In the genomic region with DNA sequence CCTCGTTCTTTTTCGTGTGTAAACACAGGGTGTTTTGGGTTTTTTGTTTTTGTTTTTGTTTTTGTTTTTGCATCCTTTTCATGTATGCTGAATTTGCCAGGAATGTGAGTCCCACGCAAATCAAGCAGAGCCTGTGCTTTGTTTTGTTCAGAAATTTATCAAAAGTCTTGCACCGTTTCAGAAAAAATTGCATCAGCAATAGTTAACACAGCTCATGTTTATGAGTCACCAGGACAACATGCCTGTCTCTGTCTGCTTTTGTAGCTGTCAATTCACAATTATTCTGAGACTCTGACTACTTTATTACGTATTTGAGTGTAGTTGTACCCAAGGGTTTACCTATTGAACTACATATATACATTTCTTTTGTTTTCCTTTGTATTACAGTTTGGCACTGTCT, we compare ENCODE assay signal across 16 cellular contexts. TPM values are rescaled to one million over a fixed set of nuclear protein-coding genes. Genes with fewer than 3 reads are reported as not detected.
DNase-seq lines count a peak whose midpoint lies in the region; ATAC-seq, FAIRE-seq and TF ChIP-seq lines count a peak whose summit lies in the region.
"Had no signal": no experiment of that assay in that cellular context is flagged by ENCODE, and none has a peak within 500 bp of the region (broad histone marks: within the 10 kb centered on the region; RNA-seq: fewer than 3 reads in every experiment).

No MANE protein-coding gene starts in this region.

- H3K9me3 ChIP-seq in osteoblast (ENCODE audit: low read depth, low read length): no peaks in the 10 kb centered on the region
- H3K9me3 ChIP-seq in heart right ventricle: no peaks in the 10 kb centered on the region
- H3K9me3 ChIP-seq: ascending aorta, lower lobe of right lung had no signal

- ATAC-seq in heart right ventricle: no peak
- ATAC-seq: lower lobe of right lung had no signal

- H4K20me1 ChIP-seq in osteoblast (ENCODE audit: insufficient read depth, low read length): no peaks in the 10 kb centered on the region

- H3K79me2 ChIP-seq in osteoblast (ENCODE audit: insufficient read depth, low read length): peaks cover 19% of the 10 kb centered on the region
- H3K79me2 ChIP-seq: parathyroid adenoma had no signal

- peaks cover 4% of the 10 kb centered on the region for H3K36me3 ChIP-seq in bronchial epithelial cell (ENCODE audit: control insufficient read depth, insufficient read depth, low read length)
- H3K36me3 ChIP-seq in osteoblast (ENCODE audit: insufficient read depth, low read length): peaks cover 77% of the 10 kb centered on the region
- H3K36me3 ChIP-seq in heart right ventricle: peaks cover 0 to 48% (median 0%) of the 10 kb centered on the region in 9 donors
- H3K36me3 ChIP-seq: ascending aorta, lower lobe of right lung had no signal

- no peak for FAIRE-seq in bronchial epithelial cell (lab: Jason Lieb, UNC)
- FAIRE-seq: frontal cortex had no signal

- POLR2A ChIA-PET in activated CD4-positive, alpha-beta memory T cell treated with anti-CD3 and anti-CD28 coated beads for 36 hours (lab: Charles Lee): no interaction called here
- POLR2A ChIA-PET in activated CD4-positive, alpha-beta memory T cell treated with anti-CD3 and anti-CD28 coated beads, Interleukin-2, amount 10 ng/mL, durations not matched to agents 7 days and 5 days (lab: Charles Lee): interaction anchor here (0.7 kb wide), 1 partner anchor 26 kb away, joined by 4 read pairs; no protein-coding TSS in a partner anchor

- H3K27me3 ChIP-seq in bronchial epithelial cell (ENCODE audit: control insufficient read depth, insufficient read depth, low read length) (no peaks in the 10 kb centered on the region), osteoblast (ENCODE audit: insufficient read depth, low read length) (no peaks in the 10 kb centered on the region), heart right ventricle (no peaks in the 10 kb centered on the region)
- H3K27me3 ChIP-seq: ascending aorta had no signal

- H3K27ac ChIP-seq in osteoblast (ENCODE audit: low read depth, low read length): peak overlapping the region; percentile 10
- H3K27ac ChIP-seq in heart right ventricle: no peak overlapping the region
- H3K27ac ChIP-seq: ascending aorta, HL-60, lower lobe of right lung, parathyroid adenoma had no signal

- H3K36me3 Mint-ChIP-seq in activated CD4-positive, alpha-beta memory T cell treated with anti-CD3 and anti-CD28 coated beads for 36 hours: no peaks in the 10 kb centered on the region
- no peaks in the 10 kb centered on the region for H3K36me3 Mint-ChIP-seq in activated CD4-positive, alpha-beta memory T cell treated with anti-CD3 and anti-CD28 coated beads, Interleukin-2, amount 10 ng/mL, durations not matched to agents 7 days and 5 days (ENCODE audit: low read depth)

- no peak overlapping the region for H3K4me3 ChIP-seq in bronchial epithelial cell (ENCODE audit: low read depth, low read length)
- no peak overlapping the region for H3K4me3 ChIP-seq in osteoblast (ENCODE audit: insufficient read depth, low read length)
- no peak overlapping the region for H3K4me3 ChIP-seq in heart right ventricle
- H3K4me3 ChIP-seq: ascending aorta, lower lobe of right lung had no signal

- H3K27me3 Mint-ChIP-seq in activated CD4-positive, alpha-beta memory T cell treated with anti-CD3 and anti-CD28 coated beads for 36 hours: no peaks in the 10 kb centered on the region
- H3K27me3 Mint-ChIP-seq in activated CD4-positive, alpha-beta memory T cell treated with anti-CD3 and anti-CD28 coated beads, Interleukin-2, amount 10 ng/mL, durations not matched to agents 7 days and 5 days: no peaks in the 10 kb centered on the region
- H3K27me3 Mint-ChIP-seq: B cell had no signal

- no peak for TF ChIP-seq CTCF in bronchial epithelial cell (IDR thresholded peaks at IDR 0.05; ENCODE audit: insufficient read depth, low read length, severe bottlenecking)
- no peak for TF ChIP-seq CTCF in osteoblast (IDR thresholded peaks at IDR 0.05; ENCODE audit: extremely low read depth, low read depth, low read length)
- no peak for TF ChIP-seq CTCF in heart right ventricle (IDR thresholded peaks at IDR 0.05)

- WGBS in heart right ventricle, 2 donors: 81 to 82% methylated on average over 5 of the region's 5 CpGs

- H2AFZ ChIP-seq in osteoblast (ENCODE audit: low read length): no peak overlapping the region
- H2AFZ ChIP-seq: parathyroid adenoma had no signal

- H3K4me1 ChIP-seq in osteoblast (ENCODE audit: insufficient read depth, low read length) (no peaks in the 10 kb centered on the region), heart right ventricle (peaks cover 0 to 5% (median 0%) of the 10 kb centered on the region in 9 donors)
- H3K4me1 ChIP-seq: ascending aorta, lower lobe of right lung, parathyroid adenoma had no signal

- peak overlapping the region; percentile 30 for H3K27ac Mint-ChIP-seq in activated CD4-positive, alpha-beta memory T cell treated with anti-CD3 and anti-CD28 coated beads for 36 hours
- no peak overlapping the region for H3K27ac Mint-ChIP-seq in activated CD4-positive, alpha-beta memory T cell treated with anti-CD3 and anti-CD28 coated beads, Interleukin-2, amount 10 ng/mL, durations not matched to agents 7 days and 5 days
- H3K27ac Mint-ChIP-seq: B cell had no signal

- intact Hi-C loops in activated CD4-positive, alpha-beta memory T cell treated with anti-CD3 and anti-CD28 coated beads for 36 hours (cut with micrococcal nuclease): loop anchor here (2.0 to 10.0 kb wide), 2 partner anchors 31 to 149 kb away; no protein-coding TSS in a partner anchor
- intact Hi-C loops in heart right ventricle (cut with DNase I): loop anchor here in 2 of 10 donors (5.0 to 10.0 kb wide), 2 partner anchors 287 to 659 kb away; no protein-coding TSS in a partner anchor

- H3K4me3 Mint-ChIP-seq in activated CD4-positive, alpha-beta memory T cell treated with anti-CD3 and anti-CD28 coated beads for 36 hours: no peak overlapping the region
- no peak overlapping the region for H3K4me3 Mint-ChIP-seq in activated CD4-positive, alpha-beta memory T cell treated with anti-CD3 and anti-CD28 coated beads, Interleukin-2, amount 10 ng/mL, durations not matched to agents 7 days and 5 days
- H3K4me3 Mint-ChIP-seq: B cell had no signal

- CTCF ChIA-PET in activated CD4-positive, alpha-beta memory T cell treated with anti-CD3 and anti-CD28 coated beads for 36 hours (lab: Charles Lee): interaction anchor here (1.4 to 8.7 kb wide), 5 partner anchors 13 to 655 kb away, joined by 3 to 263 read pairs (median 20); no protein-coding TSS in a partner anchor
- CTCF ChIA-PET in activated CD4-positive, alpha-beta memory T cell treated with anti-CD3 and anti-CD28 coated beads, Interleukin-2, amount 10 ng/mL, durations not matched to agents 7 days and 5 days (lab: Charles Lee): interaction anchor here (0.6 to 5.6 kb wide), 2 partner anchors 290 to 555 kb away, joined by 3 to 157 read pairs; no protein-coding TSS in a partner anchor

- no peak for DNase-seq in activated CD4-positive, alpha-beta memory T cell treated with anti-CD3 and anti-CD28 coated beads for 36 hours
- no peak for DNase-seq in activated CD4-positive, alpha-beta memory T cell treated with anti-CD3 and anti-CD28 coated beads, Interleukin-2, amount 10 ng/mL, durations not matched to agents 7 days and 5 days
- DNase-seq in NCI-H226 (peak; percentile 20), bronchial epithelial cell (ENCODE audit: low read depth) (peak; percentile 86), osteoblast (ENCODE audit: insufficient read length, low spot score, missing footprints) (no peak), NCI-H2029 (lab: John Stamatoyannopoulos, UW) (no peak), heart right ventricle (no peak), hippocampal formation (lab: John Stamatoyannopoulos, UW) (no peak)
- DNase-seq: activated CD4-positive, alpha-beta T cell treated with anti-CD3 and anti-CD28 coated beads for 48 hours; lower lobe of right lung; NCI-H187 treated with DMSO at 0.1 percent for 48 hours had no signal

- no peak overlapping the region for H3K4me2 ChIP-seq in osteoblast (ENCODE audit: insufficient read depth, low read length)

- peaks cover 16% of the 10 kb centered on the region for H3K4me1 Mint-ChIP-seq in activated CD4-positive, alpha-beta memory T cell treated with anti-CD3 and anti-CD28 coated beads for 36 hours (ENCODE audit: low read depth)
- H3K4me1 Mint-ChIP-seq in activated CD4-positive, alpha-beta memory T cell treated with anti-CD3 and anti-CD28 coated beads, Interleukin-2, amount 10 ng/mL, durations not matched to agents 7 days and 5 days: peaks cover 10% of the 10 kb centered on the region
- H3K4me1 Mint-ChIP-seq: B cell had no signal

- H3K9me3 Mint-ChIP-seq in activated CD4-positive, alpha-beta memory T cell treated with anti-CD3 and anti-CD28 coated beads for 36 hours: no peaks in the 10 kb centered on the region
- H3K9me3 Mint-ChIP-seq in activated CD4-positive, alpha-beta memory T cell treated with anti-CD3 and anti-CD28 coated beads, Interleukin-2, amount 10 ng/mL, durations not matched to agents 7 days and 5 days: no peaks in the 10 kb centered on the region

RNA-seq across cellular contexts. Expression of a gene that starts 38.3 kb away (rescaled TPM):
- 10 to 100 TPM; 39.4 to 41.6 TPM for total RNA-seq in activated CD4-positive, alpha-beta memory T cell treated with anti-CD3 and anti-CD28 coated beads for 36 hours
- total RNA-seq in activated CD4-positive, alpha-beta memory T cell treated with anti-CD3 and anti-CD28 coated beads, Interleukin-2, amount 10 ng/mL, durations not matched to agents 7 days and 5 days: 10 to 100 TPM; 32.5 to 33.0 TPM
- total RNA-seq in bronchial epithelial cell (25.7 and 32.9 TPM in 2 replicates), osteoblast (26.2 and 29.3 TPM in 2 replicates), heart right ventricle (10 to 100 TPM; 34.4 to 47.5 (median 41.5) TPM)
- 10 to 100 TPM; 11.3 to 26.5 TPM for polyA plus RNA-seq in heart right ventricle

RNA-seq across cellular contexts. Expression of a gene that starts 43.5 kb away (rescaled TPM):
- 10 to 100 TPM; 16.4 to 16.5 TPM for total RNA-seq in activated CD4-positive, alpha-beta memory T cell treated with anti-CD3 and anti-CD28 coated beads for 36 hours
- 1 to 10 TPM; 7.4 to 7.9 TPM for total RNA-seq in activated CD4-positive, alpha-beta memory T cell treated with anti-CD3 and anti-CD28 coated beads, Interleukin-2, amount 10 ng/mL, durations not matched to agents 7 days and 5 days
- total RNA-seq in bronchial epithelial cell: 85.8 and 95.3 TPM in 2 replicates
- total RNA-seq in osteoblast: 658 and 835 TPM in 2 replicates
- 10 to 100 TPM in 9 of 10 donors, 1 to 10 TPM in 1; 5.3 to 56.6 (median 19.7) TPM for total RNA-seq in heart right ventricle
- polyA plus RNA-seq in heart right ventricle: 10 to 100 TPM in 1 of 2 donors, 1 to 10 TPM in 1; 9.6 to 27.6 TPM

RNA-seq across cellular contexts. Expression of a gene that starts 50.4 kb away (rescaled TPM):
- total RNA-seq in activated CD4-positive, alpha-beta memory T cell treated with anti-CD3 and anti-CD28 coated beads for 36 hours: 10 to 100 TPM; 48.7 to 50.1 TPM
- total RNA-seq in activated CD4-positive, alpha-beta memory T cell treated with anti-CD3 and anti-CD28 coated beads, Interleukin-2, amount 10 ng/mL, durations not matched to agents 7 days and 5 days: 10 to 100 TPM; 66.2 to 70.9 TPM
- total RNA-seq in bronchial epithelial cell (92.7 and 111 TPM in 2 replicates), osteoblast (74.6 and 83.4 TPM in 2 replicates), heart right ventricle (10 to 100 TPM; 10.9 to 25.9 (median 14.7) TPM)
- 10 to 100 TPM in 1 of 2 donors, 1 to 10 TPM in 1; 8.1 to 10.8 TPM for polyA plus RNA-seq in heart right ventricle

Comparison
In these comparisons a context has a peak if more than half of its experiments do, and no peak if none do; other contexts are left out.
1. DNase-seq: peak in NCI-H226 (single experiment) and bronchial epithelial cell (single experiment); none in activated CD4-positive, alpha-beta memory T cell treated with anti-CD3 and anti-CD28 coated beads for 36 hours (single experiment), activated CD4-positive, alpha-beta memory T cell treated with anti-CD3 and anti-CD28 coated beads, Interleukin-2, amount 10 ng/mL, durations not matched to agents 7 days and 5 days (single experiment), osteoblast (single experiment), NCI-H2029 (single experiment), heart right ventricle (0 of 2) and hippocampal formation (0 of 2).